Comparison of ENCODE assay signal across 10 cellular contexts in the genomic region with DNA sequence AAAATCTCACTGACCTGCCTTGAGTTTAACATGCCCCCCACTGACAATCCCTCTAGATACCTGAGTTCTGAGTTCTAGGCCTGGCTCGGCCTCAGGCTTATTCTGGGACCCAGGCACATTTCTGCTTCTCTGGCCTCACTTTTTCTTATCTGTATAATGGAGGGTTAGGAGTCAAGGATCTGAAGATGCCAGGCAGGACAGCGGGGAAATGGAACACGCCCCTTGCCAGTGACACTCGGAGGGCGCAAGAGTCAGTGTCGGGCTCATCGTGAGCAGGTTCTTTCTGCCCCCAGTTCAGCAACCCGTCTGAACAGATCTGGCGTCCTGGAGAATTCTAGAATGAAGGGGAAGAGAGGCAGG. TPM values are rescaled to one million over a fixed set of nuclear protein-coding genes. Genes with fewer than 3 reads are reported as not detected.
A peak's percentile ranks its signal among the peaks of the same experiment; 100 is the strongest.
DNase-seq lines count a peak whose midpoint lies in the region; ATAC-seq and TF ChIP-seq lines count a peak whose summit lies in the region.
"Had no signal": no experiment of that assay in that cellular context is flagged by ENCODE, and none has a peak within 500 bp of the region (broad histone marks: within the 10 kb centered on the region; RNA-seq: fewer than 3 reads in every experiment).

No MANE protein-coding gene starts in this region.

- 37 to 44% (median 41%) methylated on average over 9 of the region's 9 CpGs for WGBS in heart left ventricle, 4 donors

- no peaks in the 10 kb centered on the region for H3K36me3 ChIP-seq in heart left ventricle
- no peaks in the 10 kb centered on the region for H3K36me3 ChIP-seq in colonic mucosa
- H3K36me3 ChIP-seq in upper lobe of right lung, result no peaks in the 10 kb centered on the region
- H3K36me3 ChIP-seq: SJSA1 had no signal

- H3K9ac ChIP-seq in colonic mucosa (ENCODE audit: low read depth in 2 of 2, low read length in 2 of 2), result no peak overlapping the region

- H3K36me3 Mint-ChIP-seq in naive thymus-derived CD8-positive, alpha-beta T cell, result no peaks in the 10 kb centered on the region

- TF ChIP-seq POLR2A in heart left ventricle (IDR thresholded peaks at IDR 0.05), result no peak

- intact Hi-C loops in heart left ventricle (cut with DNase I), result no loop called here
- intact Hi-C loops in Right ventricle myocardium superior (cut with DNase I), result no loop called here
- intact Hi-C loops in colonic mucosa (cut with DNase I), result no loop called here
- intact Hi-C loops in upper lobe of right lung (cut with DNase I), result no loop called here

- peak overlapping the region; percentile 17 to 56 (median 46) for H3K4me3 ChIP-seq in heart left ventricle
- peak overlapping the region; percentile 37 for H3K4me3 ChIP-seq in colonic mucosa
- H3K4me3 ChIP-seq in upper lobe of right lung, result peak overlapping the region; percentile 31
- H3K4me3 ChIP-seq: SJSA1 had no signal

- no peak for ATAC-seq in heart left ventricle
- ATAC-seq in Right ventricle myocardium superior (ENCODE audit: poor library complexity), result no peak
- no peak for ATAC-seq in naive thymus-derived CD8-positive, alpha-beta T cell
- no peak for ATAC-seq in upper lobe of right lung

- H3K4me1 Mint-ChIP-seq in naive thymus-derived CD8-positive, alpha-beta T cell, result peaks cover 8 to 15% (median 11%) of the 10 kb centered on the region in 4 donors

- H3K9me3 Mint-ChIP-seq in naive thymus-derived CD8-positive, alpha-beta T cell, result no peaks in the 10 kb centered on the region

- H3K27me3 Mint-ChIP-seq in naive thymus-derived CD8-positive, alpha-beta T cell, result peaks cover 0 to 14% (median 2%) of the 10 kb centered on the region in 5 donors

- H3K9me3 ChIP-seq in heart left ventricle (peaks cover 0 to under 1% (median 0%) of the 10 kb centered on the region in 12 donors), colonic mucosa (no peaks in the 10 kb centered on the region), upper lobe of right lung (no peaks in the 10 kb centered on the region)

- H3K27ac ChIP-seq in heart left ventricle, result no peak overlapping the region
- no peak overlapping the region for H3K27ac ChIP-seq in colonic mucosa
- H3K27ac ChIP-seq in upper lobe of right lung, result no peak overlapping the region
- H3K27ac ChIP-seq: SJSA1 had no signal

- H3K27ac Mint-ChIP-seq in naive thymus-derived CD8-positive, alpha-beta T cell, result peak overlapping the region in 5 of 10 donors; percentile 52 to 86 (median 75)

- DNase-seq in heart left ventricle, result no peak
- DNase-seq in Right ventricle myocardium superior, result no peak
- no peak for DNase-seq in colonic mucosa
- DNase-seq in naive thymus-derived CD8-positive, alpha-beta T cell, result no peak
- no peak for DNase-seq in upper lobe of right lung
- no peak for DNase-seq in NCI-H1048 (lab: John Stamatoyannopoulos, UW)
- no peak for DNase-seq in NCI-H187 (lab: John Stamatoyannopoulos, UW)
- DNase-seq in globus pallidus (ENCODE audit: low spot score), result no peak
- DNase-seq: kidney glomerular epithelial cell had no signal

- H3K4me3 Mint-ChIP-seq in naive thymus-derived CD8-positive, alpha-beta T cell, result peak overlapping the region; percentile 80 to 94 (median 90)

- POLR2A ChIA-PET in naive thymus-derived CD8-positive, alpha-beta T cell (lab: Charles Lee), result interaction anchor here (0.6 to 1.8 kb wide), 5 partner anchors 12 to 31 kb away, joined by 3 to 5 read pairs (median 3); a partner anchor contains a TSS

- H3K27me3 ChIP-seq in heart left ventricle, result peaks cover 4 to 32% (median 17%) of the 10 kb centered on the region in 9 donors
- H3K27me3 ChIP-seq in colonic mucosa, result peaks cover 18% of the 10 kb centered on the region
- H3K27me3 ChIP-seq in upper lobe of right lung, result peaks cover 20% of the 10 kb centered on the region

- TF ChIP-seq CTCF in heart left ventricle (IDR thresholded peaks at IDR 0.05), result no peak
- no peak for TF ChIP-seq CTCF in colonic mucosa (IDR thresholded peaks at IDR 0.05)
- no peak for TF ChIP-seq CTCF in upper lobe of right lung (IDR thresholded peaks at IDR 0.05)

- peaks cover 0 to 12% (median 2%) of the 10 kb centered on the region in 12 donors for H3K4me1 ChIP-seq in heart left ventricle
- peaks cover 6% of the 10 kb centered on the region for H3K4me1 ChIP-seq in colonic mucosa
- H3K4me1 ChIP-seq in upper lobe of right lung, result peaks cover 9% of the 10 kb centered on the region

RNA-seq across cellular contexts. Expression of a gene that starts 0.6 kb away (rescaled TPM):
- total RNA-seq in heart left ventricle (1 to 10 TPM in 8 of 9 donors, not detected in 1; 1.3 to 6.9 (median 3.7) TPM), Right ventricle myocardium superior (3.5 TPM), colonic mucosa (1 to 10 TPM; 3.6 to 4.0 TPM), upper lobe of right lung (not detected)
- polyA plus RNA-seq in heart left ventricle, result 10 to 100 TPM in 1 of 2 donors, 1 to 10 TPM in 1; 2.3 to 20.0 TPM
- 1 to 10 TPM; 1.8 to 3.1 TPM for total RNA-seq in naive thymus-derived CD8-positive, alpha-beta T cell
- polyA plus RNA-seq in naive thymus-derived CD8-positive, alpha-beta T cell, result 10 to 100 TPM in 2 of 3 donors, 1 to 10 TPM in 1; 8.6 to 19.9 (median 19.2) TPM
- total RNA-seq: SJSA1 had no signal

RNA-seq across cellular contexts. Expression of a gene that starts 19.6 kb away (rescaled TPM):
- total RNA-seq in heart left ventricle, result 100 to 1,000 TPM in 6 of 9 donors, 10 to 100 TPM in 3; 44.3 to 318 (median 125) TPM
- polyA plus RNA-seq in heart left ventricle, result 100 to 1,000 TPM; 105 to 299 TPM
- total RNA-seq in Right ventricle myocardium superior, result 87.9 TPM
- 100 to 1,000 TPM; 239 to 320 TPM for total RNA-seq in colonic mucosa
- total RNA-seq in naive thymus-derived CD8-positive, alpha-beta T cell, result 10 to 100 TPM; 32.3 to 39.0 TPM
- polyA plus RNA-seq in naive thymus-derived CD8-positive, alpha-beta T cell, result 100 to 1,000 TPM; 248 to 303 (median 294) TPM
- total RNA-seq in upper lobe of right lung, result 349 TPM

RNA-seq across cellular contexts. Expression of a gene that starts 23.9 kb away (rescaled TPM):
- total RNA-seq in heart left ventricle (not detected), Right ventricle myocardium superior (not detected), colonic mucosa (not detected), upper lobe of right lung (not detected)
- polyA plus RNA-seq in heart left ventricle, result not detected
- total RNA-seq in naive thymus-derived CD8-positive, alpha-beta T cell, result not detected
- polyA plus RNA-seq in naive thymus-derived CD8-positive, alpha-beta T cell, result not detected
- total RNA-seq: SJSA1 had no signal

RNA-seq across cellular contexts. Expression of a gene that starts 36.8 kb away (rescaled TPM):
- total RNA-seq in heart left ventricle (100 to 1,000 TPM in 5 of 9 donors, 10 to 100 TPM in 4; 64.8 to 192 (median 103) TPM), Right ventricle myocardium superior (109 TPM), colonic mucosa (100 to 1,000 TPM; 251 to 359 TPM), upper lobe of right lung (154 TPM)
- polyA plus RNA-seq in heart left ventricle, result 100 to 1,000 TPM in 1 of 2 donors, 10 to 100 TPM in 1; 33.3 to 172 TPM
- 1 to 10 TPM; 1.3 to 1.6 TPM for total RNA-seq in naive thymus-derived CD8-positive, alpha-beta T cell
- 10 to 100 TPM in 2 of 3 donors, 1 to 10 TPM in 1; 7.1 to 21.9 (median 10.5) TPM for polyA plus RNA-seq in naive thymus-derived CD8-positive, alpha-beta T cell

RNA-seq across cellular contexts. Expression of a gene that starts 43.7 kb away (rescaled TPM):
- total RNA-seq in heart left ventricle (10 to 100 TPM in 1 of 9 donors, 1 to 10 TPM in 6, under 1 TPM in 2; 0.61 to 16.2 (median 2.2) TPM), Right ventricle myocardium superior (5.4 TPM), colonic mucosa (10 to 100 TPM; 19.0 to 21.2 TPM), upper lobe of right lung (40.3 TPM)
- polyA plus RNA-seq in heart left ventricle, result 10 to 100 TPM in 1 of 2 donors, 1 to 10 TPM in 1; 7.4 to 11.2 TPM
- total RNA-seq in naive thymus-derived CD8-positive, alpha-beta T cell, result not detected
- polyA plus RNA-seq in naive thymus-derived CD8-positive, alpha-beta T cell, result not detected
